Comparison of ENCODE assay signal across 13 cellular contexts in genomic region chr2:231399046-231399852, GRCh38. TPM values are rescaled to one million over a fixed set of nuclear protein-coding genes. Genes with fewer than 3 reads are reported as not detected.
A peak's percentile ranks its signal among the peaks of the same experiment; 100 is the strongest.
DNase-seq lines count a peak whose midpoint lies in the region; ATAC-seq and TF ChIP-seq lines count a peak whose summit lies in the region.
"Had no signal": no experiment of that assay in that cellular context is flagged by ENCODE, and none has a peak within 500 bp of the region (broad histone marks: within the 10 kb centered on the region; RNA-seq: fewer than 3 reads in every experiment).

No MANE protein-coding gene starts in this region.

- H3K4me3 Mint-ChIP-seq in IgD-negative memory B cell, result peak overlapping the region in 2 of 4 donors; percentile 63 to 67
- no peak overlapping the region for H3K4me3 Mint-ChIP-seq in naive thymus-derived CD8-positive, alpha-beta T cell
- H3K4me3 Mint-ChIP-seq in stimulated activated naive B cell treated with anti-CD40 and anti-IgM and Interleukin-4, amounts not matched to agents 10 μg/mL and 1 μg/mL and 100 μg/mL, for 72 hours, result no peak overlapping the region
- H3K4me3 Mint-ChIP-seq: activated naive CD4-positive, alpha-beta T cell treated with anti-CD3 and anti-CD28 coated beads for 36 hours had no signal

- H3K79me1 ChIP-seq in mesenchymal stem cell (replicated peaks; ENCODE audit: low read length, poor library complexity, severe bottlenecking), result no peaks in the 10 kb centered on the region

- H3K27ac ChIP-seq in caudate nucleus (ENCODE audit: low read depth, low read length), result peak overlapping the region; percentile 54
- no peak overlapping the region for H3K27ac ChIP-seq in mesenchymal stem cell (ENCODE audit: low read length, poor library complexity, severe bottlenecking)
- H3K27ac ChIP-seq in thoracic aorta, result peak overlapping the region; percentile 89 to 97
- H3K27ac ChIP-seq: skin epidermis had no signal

- H3K4me1 Mint-ChIP-seq in IgD-negative memory B cell, result peaks cover 7 to 19% (median 18%) of the 10 kb centered on the region in 3 donors
- H3K4me1 Mint-ChIP-seq in naive thymus-derived CD8-positive, alpha-beta T cell, result peaks cover 2 to 23% (median 9%) of the 10 kb centered on the region in 4 donors
- H3K4me1 Mint-ChIP-seq in stimulated activated naive B cell treated with anti-CD40 and anti-IgM and Interleukin-4, amounts not matched to agents 10 μg/mL and 1 μg/mL and 100 μg/mL, for 72 hours, result peaks cover 28 to 52% of the 10 kb centered on the region in 2 donors

- H2AK5ac ChIP-seq in mesenchymal stem cell (ENCODE audit: low read length, severe bottlenecking), result no peak overlapping the region

- H3K4me1 ChIP-seq in mesenchymal stem cell (ENCODE audit: control insufficient read depth, insufficient read depth, low read depth, low read length) (peaks cover 26% of the 10 kb centered on the region), thoracic aorta (ENCODE audit: control insufficient read depth in 1 of 2, low read depth in 2 of 2) (peaks cover 31 to 89% of the 10 kb centered on the region in 2 donors)

- TF ChIP-seq CTCF in thoracic aorta (IDR thresholded peaks at IDR 0.05), result no peak

- ATAC-seq in thoracic aorta (ENCODE audit: insufficient number of reproducible peaks, low FRiP score, low read depth), result no peak
- no peak for ATAC-seq in naive thymus-derived CD8-positive, alpha-beta T cell
- no peak for ATAC-seq in stimulated activated naive B cell treated with anti-CD40 and anti-IgM and Interleukin-4, amounts not matched to agents 10 μg/mL and 1 μg/mL and 100 μg/mL, for 72 hours (replicated peaks)
- no peak for ATAC-seq in GM21367 (IDR thresholded peaks at IDR 0.05; ENCODE audit: unreplicated experiment)

- no peaks in the 10 kb centered on the region for H3K27me3 Mint-ChIP-seq in IgD-negative memory B cell
- peaks cover 4 to 33% (median 22%) of the 10 kb centered on the region in 5 donors for H3K27me3 Mint-ChIP-seq in naive thymus-derived CD8-positive, alpha-beta T cell
- no peaks in the 10 kb centered on the region for H3K27me3 Mint-ChIP-seq in stimulated activated naive B cell treated with anti-CD40 and anti-IgM and Interleukin-4, amounts not matched to agents 10 μg/mL and 1 μg/mL and 100 μg/mL, for 72 hours

- H3K4me2 ChIP-seq in mesenchymal stem cell (ENCODE audit: low read length, poor library complexity, severe bottlenecking), result no peak overlapping the region

- WGBS in mesenchymal stem cell, result 94% methylated on average over 22 of the region's 23 CpGs

- H2BK120ac ChIP-seq in mesenchymal stem cell (ENCODE audit: low read depth, low read length), result peak overlapping the region; percentile 2

- no peak overlapping the region for H3K9ac ChIP-seq in mesenchymal stem cell (ENCODE audit: low read length)

- POLR2A ChIA-PET in naive thymus-derived CD8-positive, alpha-beta T cell (lab: Charles Lee), result no interaction called here

- H3K23ac ChIP-seq in mesenchymal stem cell (ENCODE audit: low read length in 2 of 2), result no peak overlapping the region

- H2AFZ ChIP-seq in mesenchymal stem cell (ENCODE audit: low read depth, low read length), result no peak overlapping the region

- H3K36me3 Mint-ChIP-seq in IgD-negative memory B cell, result peaks cover 2% of the 10 kb centered on the region
- H3K36me3 Mint-ChIP-seq in naive thymus-derived CD8-positive, alpha-beta T cell, result no peaks in the 10 kb centered on the region
- peaks cover 18 to 39% of the 10 kb centered on the region in 2 donors for H3K36me3 Mint-ChIP-seq in stimulated activated naive B cell treated with anti-CD40 and anti-IgM and Interleukin-4, amounts not matched to agents 10 μg/mL and 1 μg/mL and 100 μg/mL, for 72 hours

- DNase-seq in caudate nucleus (lab: John Stamatoyannopoulos, UW) (no peak), mesenchymal stem cell (no peak), thoracic aorta (ENCODE audit: low spot score) (no peak)
- no peak for DNase-seq in naive thymus-derived CD8-positive, alpha-beta T cell
- DNase-seq in stimulated activated naive B cell treated with anti-CD40 and anti-IgM and Interleukin-4, amounts not matched to agents 10 μg/mL and 1 μg/mL and 100 μg/mL, for 72 hours, result no peak
- DNase-seq: activated CD4-positive, alpha-beta T cell treated with anti-CD3 and anti-CD28 coated beads, Interleukin-2, amount 50 U/mL, for 1 hour; activated naive CD4-positive, alpha-beta T cell treated with anti-CD3 and anti-CD28 coated beads for 36 hours; BE2C; NCI-H146; stimulated activated CD4-positive, alpha-beta T cell treated with anti-CD3 and anti-CD28 coated beads, Interleukin-4, amount 100 ng/mL, for 24 hours had no signal

- peak overlapping the region in 2 of 3 donors; percentile 27 to 28 for H3K27ac Mint-ChIP-seq in IgD-negative memory B cell
- H3K27ac Mint-ChIP-seq in naive thymus-derived CD8-positive, alpha-beta T cell, result no peak overlapping the region
- no peak overlapping the region for H3K27ac Mint-ChIP-seq in stimulated activated naive B cell treated with anti-CD40 and anti-IgM and Interleukin-4, amounts not matched to agents 10 μg/mL and 1 μg/mL and 100 μg/mL, for 72 hours
- H3K27ac Mint-ChIP-seq: activated naive CD4-positive, alpha-beta T cell treated with anti-CD3 and anti-CD28 coated beads for 36 hours had no signal

- no peak overlapping the region for H3K18ac ChIP-seq in mesenchymal stem cell (ENCODE audit: low read depth in 1 of 2, low read length in 2 of 2)

- H3K9me3 ChIP-seq in mesenchymal stem cell (ENCODE audit: control insufficient read depth, low read length) (no peaks in the 10 kb centered on the region), thoracic aorta (no peaks in the 10 kb centered on the region)
- H3K9me3 ChIP-seq: BE2C had no signal

- H2BK15ac ChIP-seq in mesenchymal stem cell (ENCODE audit: low read depth, poor library complexity, severe bottlenecking), result no peak overlapping the region

- no peak overlapping the region for H2BK12ac ChIP-seq in mesenchymal stem cell (ENCODE audit: low read length in 2 of 2)

- H3K27me3 ChIP-seq in mesenchymal stem cell (ENCODE audit: control insufficient read depth in 1 of 2, insufficient read depth in 1 of 2, low read length in 2 of 2) (peaks cover 8 to 64% of the 10 kb centered on the region in 2 experiments), thoracic aorta (replicated peaks; ENCODE audit: insufficient read depth) (no peaks in the 10 kb centered on the region)
- H3K27me3 ChIP-seq: BE2C had no signal

- no peaks in the 10 kb centered on the region for H3K9me3 Mint-ChIP-seq in IgD-negative memory B cell
- no peaks in the 10 kb centered on the region for H3K9me3 Mint-ChIP-seq in naive thymus-derived CD8-positive, alpha-beta T cell
- no peaks in the 10 kb centered on the region for H3K9me3 Mint-ChIP-seq in stimulated activated naive B cell treated with anti-CD40 and anti-IgM and Interleukin-4, amounts not matched to agents 10 μg/mL and 1 μg/mL and 100 μg/mL, for 72 hours
- H3K9me3 Mint-ChIP-seq: activated naive CD4-positive, alpha-beta T cell treated with anti-CD3 and anti-CD28 coated beads for 36 hours had no signal

- H2BK5ac ChIP-seq in mesenchymal stem cell (ENCODE audit: low read depth, low read length, poor library complexity, severe bottlenecking), result no peak overlapping the region

- peak overlapping the region in 1 of 2 experiments; percentile 41 for H3K14ac ChIP-seq in mesenchymal stem cell (ENCODE audit: low read length in 2 of 2)

- H4K91ac ChIP-seq in mesenchymal stem cell (ENCODE audit: low read length), result no peak overlapping the region

- H3K4ac ChIP-seq in mesenchymal stem cell (ENCODE audit: low read depth in 1 of 2, low read length in 2 of 2), result no peak overlapping the region

- H3K4me3 ChIP-seq in mesenchymal stem cell (ENCODE audit: insufficient read depth in 1 of 2, low read depth in 1 of 2, low read length in 2 of 2) (no peak overlapping the region), thoracic aorta (peak overlapping the region; percentile 40)
- H3K4me3 ChIP-seq: skin epidermis had no signal

- no peak overlapping the region for H4K8ac ChIP-seq in mesenchymal stem cell (ENCODE audit: low read length)

- H3K36me3 ChIP-seq in mesenchymal stem cell (ENCODE audit: control insufficient read depth in 1 of 2, insufficient read depth in 2 of 2, low read depth in 1 of 2, low read length in 2 of 2), result peaks cover 0 to 20% of the 10 kb centered on the region in 2 experiments
- H3K36me3 ChIP-seq in thoracic aorta, result peaks cover 10% of the 10 kb centered on the region
- H3K36me3 ChIP-seq: BE2C had no signal

RNA-seq across cellular contexts. Expression of gene B3GNT7, which starts 3.7 kb away (rescaled TPM):
- polyA plus RNA-seq in IgD-negative memory B cell, result 3.3 TPM
- polyA plus RNA-seq in mesenchymal stem cell (2013, experiment 1 of 2), result 0.26 TPM
- 0.21 TPM for polyA plus RNA-seq in mesenchymal stem cell (2013, experiment 2 of 2)
- 10 to 100 TPM; 11.4 to 17.5 TPM for total RNA-seq in thoracic aorta
- total RNA-seq in naive thymus-derived CD8-positive, alpha-beta T cell, result under 1 TPM; 0.55 to 0.68 TPM
- polyA plus RNA-seq in naive thymus-derived CD8-positive, alpha-beta T cell, result under 1 TPM in 1 of 3 donors, not detected in 2; 0.06 TPM
- total RNA-seq: activated naive CD4-positive, alpha-beta T cell treated with anti-CD3 and anti-CD28 coated beads for 36 hours had no signal

Comparison
In these comparisons a context has a peak if more than half of its experiments do, and no peak if none do; other contexts are left out.
1. H3K27ac Mint-ChIP-seq: peak in IgD-negative memory B cell (2 of 3); none in naive thymus-derived CD8-positive, alpha-beta T cell (0 of 10) and stimulated activated naive B cell treated with anti-CD40 and anti-IgM and Interleukin-4, amounts not matched to agents 10 μg/mL and 1 μg/mL and 100 μg/mL, for 72 hours (single experiment).
2. RNA of gene B3GNT7, which starts 3.7 kb away (total RNA-seq): 11.4 to 17.5 TPM in thoracic aorta; 0.55 to 0.68 TPM in naive thymus-derived CD8-positive, alpha-beta T cell; every median in the first group is over 4 times any median in the second.